Comparison of ENCODE assay signal across 18 cellular contexts in the genomic region with DNA sequence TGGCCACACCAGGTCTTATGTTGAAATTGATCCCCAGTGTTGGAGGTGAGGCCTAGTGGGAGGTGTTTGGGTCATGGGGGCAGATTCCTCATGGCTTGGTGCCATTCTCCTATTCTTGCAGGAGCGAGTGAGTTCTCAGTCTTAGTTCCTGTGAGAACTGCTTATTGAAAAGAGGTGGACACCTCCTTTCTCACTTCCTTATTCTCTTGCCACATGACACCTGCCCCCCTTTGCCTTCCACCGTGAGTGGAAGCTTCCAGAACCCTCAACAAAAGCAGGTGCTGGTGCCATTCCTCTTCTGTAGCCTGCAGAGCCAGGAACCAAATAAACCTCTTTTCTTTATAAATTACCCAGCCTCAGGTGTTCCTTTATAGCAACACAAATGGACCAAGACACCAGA.
DNase-seq lines count a peak whose midpoint lies in the region; ATAC-seq and TF ChIP-seq lines count a peak whose summit lies in the region.
"Had no signal": no experiment of that assay in that cellular context is flagged by ENCODE, and none has a peak within 500 bp of the region (broad histone marks: within the 10 kb centered on the region; RNA-seq: fewer than 3 reads in every experiment).

No MANE protein-coding gene starts in this region.

- H4K20me1 ChIP-seq in OCI-LY7 (ENCODE audit: insufficient read depth, low read length): no peaks in the 10 kb centered on the region

- no peak for TF ChIP-seq CTCF in OCI-LY7 (conservative IDR thresholded peaks at IDR 0.05; ENCODE audit: low read length)
- TF ChIP-seq CTCF in body of pancreas (IDR thresholded peaks at IDR 0.05): no peak

- H2AFZ ChIP-seq in OCI-LY7 (ENCODE audit: low read length): no peak overlapping the region
- H2AFZ ChIP-seq: GM23338 had no signal

- H3K4me2 ChIP-seq in OCI-LY7 (ENCODE audit: low read length): no peak overlapping the region
- H3K4me2 ChIP-seq: GM23338, KMS-11 had no signal

- DNase-seq in OCI-LY7 (ENCODE audit: low spot score): peak; percentile 2
- DNase-seq in body of pancreas: no peak
- DNase-seq in mesenteric fat pad (ENCODE audit: low spot score): no peak
- DNase-seq: BE2C; C1 segment of cervical spinal cord; CD4-positive, CD25-positive, alpha-beta regulatory T cell; CD8-positive, alpha-beta memory T cell; COR-L47; HFFc6 had no signal

- H3K9me3 ChIP-seq in OCI-LY7 (ENCODE audit: low read length) (no peaks in the 10 kb centered on the region), body of pancreas (no peaks in the 10 kb centered on the region)
- H3K9me3 ChIP-seq: BE2C had no signal

- BruUV-seq in OCI-LY7 (replicated peaks; lab: Mats Ljungman, UMichigan): no TSS peak

- ATAC-seq in GM18502 (IDR thresholded peaks at IDR 0.05; ENCODE audit: poor library complexity, unreplicated experiment) (peak; percentile 45), GM21360 (IDR thresholded peaks at IDR 0.05; ENCODE audit: unreplicated experiment) (peak; percentile 51), GM21619 (IDR thresholded peaks at IDR 0.05; ENCODE audit: unreplicated experiment) (peak; percentile 53), HG03521 (IDR thresholded peaks at IDR 0.05; ENCODE audit: unreplicated experiment) (no peak), body of pancreas (no peak), HG03460 (IDR thresholded peaks at IDR 0.05; ENCODE audit: unreplicated experiment) (no peak)
- ATAC-seq: GM23338, HCT116 had no signal

- H3K4me3 ChIP-seq in OCI-LY7 (ENCODE audit: low read depth, low read length, poor library complexity, severe bottlenecking): no peak overlapping the region
- no peak overlapping the region for H3K4me3 ChIP-seq in body of pancreas
- H3K4me3 ChIP-seq: GM23338 had no signal

- H3K27ac ChIP-seq in OCI-LY7 (ENCODE audit: low read depth, low read length, poor library complexity, severe bottlenecking) (no peak overlapping the region), body of pancreas (no peak overlapping the region)
- H3K27ac ChIP-seq: HL-60, KMS-11 had no signal

- no peaks in the 10 kb centered on the region for H3K27me3 ChIP-seq in body of pancreas
- H3K27me3 ChIP-seq: BE2C had no signal

- WGBS in body of pancreas, 2 donors: 59 to 76% methylated on average over 2 of the region's 2 CpGs

- intact Hi-C loops in OCI-LY7 (cut with micrococcal nuclease; ENCODE audit: unreplicated experiment) (no loop called here), body of pancreas (cut with DNase I) (no loop called here)

- POLR2A ChIA-PET in OCI-LY7 (lab: Charles Lee): interaction anchor here (1.7 kb wide), 1 partner anchor 10 kb away, joined by 5 read pairs; no protein-coding TSS in a partner anchor

- H3K9me2 ChIP-seq in OCI-LY7 (ENCODE audit: insufficient read depth, low read length): no peaks in the 10 kb centered on the region

- no peaks in the 10 kb centered on the region for H3K79me2 ChIP-seq in OCI-LY7 (ENCODE audit: insufficient read depth, low read depth, low read length)

- H3K36me3 ChIP-seq in OCI-LY7 (ENCODE audit: insufficient read depth, low read length): no peaks in the 10 kb centered on the region
- H3K36me3 ChIP-seq in body of pancreas (replicated peaks in 1 of 2; ENCODE audit: insufficient read depth in 1 of 2, low read depth in 2 of 2): no peaks in the 10 kb centered on the region
- H3K36me3 ChIP-seq: BE2C had no signal

- H3K4me1 ChIP-seq in OCI-LY7 (ENCODE audit: insufficient read depth, low read length, poor library complexity, severe bottlenecking) (no peaks in the 10 kb centered on the region), body of pancreas (no peaks in the 10 kb centered on the region)
- H3K4me1 ChIP-seq: BE2C had no signal

- CTCF ChIA-PET in OCI-LY7 (lab: Charles Lee; ENCODE audit: unreplicated experiment): no interaction called here

- TF ChIP-seq POLR2A in body of pancreas (IDR thresholded peaks at IDR 0.05): no peak

Comparison
In these comparisons a context has a peak if more than half of its experiments do, and no peak if none do; other contexts are left out.
1. ATAC-seq: peak in GM18502 (single experiment), GM21360 (single experiment) and GM21619 (single experiment); none in HG03521 (single experiment), body of pancreas (single experiment) and HG03460 (single experiment).